In the genomic region with DNA sequence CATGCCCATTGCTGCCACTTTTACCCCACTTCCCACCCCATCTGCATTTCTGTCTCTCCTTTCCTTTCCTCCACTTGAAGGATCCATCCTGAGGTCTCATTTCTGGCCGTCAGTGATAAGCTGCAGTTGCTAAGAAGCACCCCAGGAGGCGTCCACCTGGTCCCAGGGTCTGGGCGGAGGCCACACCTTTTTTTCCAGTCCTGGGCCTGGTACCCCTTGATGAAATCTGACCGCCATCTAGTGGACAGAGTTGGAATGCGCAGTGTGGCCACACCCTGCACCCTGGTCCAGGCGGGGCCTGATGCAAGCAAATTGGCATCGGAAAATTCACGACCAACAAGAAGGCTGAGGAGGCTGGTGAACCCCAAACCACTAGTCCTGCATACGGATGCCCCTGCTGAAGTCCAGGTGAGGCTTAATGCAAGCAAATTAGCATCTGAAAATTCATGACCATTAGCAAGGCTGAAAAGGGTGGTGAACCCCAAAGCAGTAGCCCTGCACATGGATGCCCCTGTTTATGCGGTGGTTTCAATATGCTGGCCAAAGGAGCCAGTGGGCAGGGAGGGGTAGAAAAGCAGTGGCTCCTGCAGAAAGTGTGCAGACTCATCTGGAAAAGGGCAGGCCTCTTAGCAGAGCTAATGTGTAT, we compare ENCODE assay signal across 8 cellular contexts. TPM values are rescaled to one million over a fixed set of nuclear protein-coding genes. Genes with fewer than 3 reads are reported as not detected.
A peak's percentile ranks its signal among the peaks of the same experiment; 100 is the strongest.
DNase-seq lines count a peak whose midpoint lies in the region; ATAC-seq and TF ChIP-seq lines count a peak whose summit lies in the region.

No MANE protein-coding gene starts in this region.

- peak; percentile 5 to 75 (median 71) for TF ChIP-seq CTCF in Peyer's patch (IDR thresholded peaks at IDR 0.05)
- peak; percentile 92 for TF ChIP-seq CTCF in foreskin fibroblast (IDR thresholded peaks at IDR 0.05; ENCODE audit: low read depth, low read length)
- TF ChIP-seq CTCF in upper lobe of right lung (IDR thresholded peaks at IDR 0.05): peak; percentile 78

- H2BK120ac ChIP-seq in trophoblast cell (ENCODE audit: insufficient read depth, low read length, poor library complexity): no peak overlapping the region

- H3K14ac ChIP-seq in trophoblast cell (ENCODE audit: low read length): no peak overlapping the region

- H4K8ac ChIP-seq in trophoblast cell (ENCODE audit: low read depth, low read length): no peak overlapping the region

- H3K27ac ChIP-seq in Peyer's patch: no peak overlapping the region
- no peak overlapping the region for H3K27ac ChIP-seq in trophoblast cell (ENCODE audit: low read depth, low read length)
- H3K27ac ChIP-seq in upper lobe of right lung: no peak overlapping the region

- no peak overlapping the region for H3K4me3 Mint-ChIP-seq in activated T-helper 1 cell treated with anti-CD3 and anti-CD28 coated beads, Interleukin-12 subunit alpha, Interleukin-12 subunit beta, Interleukin-2, Interleukin-4 antibody, amounts not matched to agents 30 ng/mL and 10 ng/mL and 1 ng/mL, durations not matched to agents 14 hours and 24 hours and 36 hours

- no peak overlapping the region for H3K9ac ChIP-seq in trophoblast cell (ENCODE audit: low read length)

- H3K9me3 ChIP-seq in Peyer's patch: no peaks in the 10 kb centered on the region
- no peaks in the 10 kb centered on the region for H3K9me3 ChIP-seq in trophoblast cell (ENCODE audit: insufficient read depth, low read depth, low read length)
- H3K9me3 ChIP-seq in upper lobe of right lung: no peaks in the 10 kb centered on the region

- no CpG with 5 or more reads among the region's 10 CpGs for WGBS in trophoblast cell (ENCODE audit: extremely low coverage, insufficient coverage, insufficient read length)

- no peak overlapping the region for H3K4me2 ChIP-seq in trophoblast cell (ENCODE audit: low read length)

- H3K36me3 ChIP-seq in Peyer's patch (no peaks in the 10 kb centered on the region), trophoblast cell (ENCODE audit: control insufficient read depth in 1 of 2, insufficient read depth in 2 of 2, low read length in 2 of 2) (no peaks in the 10 kb centered on the region), upper lobe of right lung (no peaks in the 10 kb centered on the region)

- no peaks in the 10 kb centered on the region for H3K4me1 Mint-ChIP-seq in activated T-helper 1 cell treated with anti-CD3 and anti-CD28 coated beads, Interleukin-12 subunit alpha, Interleukin-12 subunit beta, Interleukin-2, Interleukin-4 antibody, amounts not matched to agents 30 ng/mL and 10 ng/mL and 1 ng/mL, durations not matched to agents 14 hours and 24 hours and 36 hours (ENCODE audit: low read depth)

- intact Hi-C loops in activated T-helper 1 cell treated with anti-CD3 and anti-CD28 coated beads, Interleukin-12 subunit alpha, Interleukin-12 subunit beta, Interleukin-2, Interleukin-4 antibody, amounts not matched to agents 30 ng/mL and 10 ng/mL and 1 ng/mL, durations not matched to agents 14 hours and 24 hours and 36 hours (cut with micrococcal nuclease): loop anchor here (1.0 to 10.0 kb wide), 4 partner anchors 43 to 1525 kb away; partner anchors contain the start of gene GPAM
- intact Hi-C loops in upper lobe of right lung (cut with DNase I): no loop called here

- ATAC-seq in GM21576 (IDR thresholded peaks at IDR 0.05; ENCODE audit: unreplicated experiment) (peak; percentile 98), upper lobe of right lung (peak; percentile 81)

- DNase-seq in ELF-1 (ENCODE audit: low read depth, low spot score) (peak; percentile 91), HUDEP-2 (lab: John Stamatoyannopoulos, UW; ENCODE audit: unreplicated experiment in 76 of 76) (peak in 72 of 76 experiments; percentile 2 to 80 (median 51)), Peyer's patch (peak; percentile 46 to 86 (median 78)), foreskin fibroblast (peak; percentile 46 to 86), trophoblast cell (peak; percentile 62 to 89), upper lobe of right lung (peak; percentile 74)
- DNase-seq in activated T-helper 1 cell treated with anti-CD3 and anti-CD28 coated beads, Interleukin-12 subunit alpha, Interleukin-12 subunit beta, Interleukin-2, Interleukin-4 antibody, amounts not matched to agents 30 ng/mL and 10 ng/mL and 1 ng/mL, durations not matched to agents 14 hours and 24 hours and 36 hours (ENCODE audit: low spot score): peak; percentile 55

- no peak overlapping the region for H3K23ac ChIP-seq in trophoblast cell (ENCODE audit: low read length)

- no peak overlapping the region for H4K12ac ChIP-seq in trophoblast cell (ENCODE audit: low read depth, low read length)

- H3K4me3 ChIP-seq in Peyer's patch: no peak overlapping the region
- no peak overlapping the region for H3K4me3 ChIP-seq in foreskin fibroblast (ENCODE audit: low read depth in 1 of 2, low read length in 2 of 2)
- H3K4me3 ChIP-seq in trophoblast cell (ENCODE audit: low read depth, low read length): no peak overlapping the region
- no peak overlapping the region for H3K4me3 ChIP-seq in upper lobe of right lung

- H3K27me3 ChIP-seq in Peyer's patch (no peaks in the 10 kb centered on the region), trophoblast cell (ENCODE audit: insufficient read depth, low read length) (no peaks in the 10 kb centered on the region), upper lobe of right lung (no peaks in the 10 kb centered on the region)

- H2AK5ac ChIP-seq in trophoblast cell (ENCODE audit: low read length): no peak overlapping the region

- no peaks in the 10 kb centered on the region for H3K9me3 Mint-ChIP-seq in activated T-helper 1 cell treated with anti-CD3 and anti-CD28 coated beads, Interleukin-12 subunit alpha, Interleukin-12 subunit beta, Interleukin-2, Interleukin-4 antibody, amounts not matched to agents 30 ng/mL and 10 ng/mL and 1 ng/mL, durations not matched to agents 14 hours and 24 hours and 36 hours

- H3K36me3 Mint-ChIP-seq in activated T-helper 1 cell treated with anti-CD3 and anti-CD28 coated beads, Interleukin-12 subunit alpha, Interleukin-12 subunit beta, Interleukin-2, Interleukin-4 antibody, amounts not matched to agents 30 ng/mL and 10 ng/mL and 1 ng/mL, durations not matched to agents 14 hours and 24 hours and 36 hours (ENCODE audit: low read depth): no peaks in the 10 kb centered on the region

- TF ChIP-seq POLR2A in Peyer's patch (IDR thresholded peaks at IDR 0.05): no peak

- no peak overlapping the region for H3K18ac ChIP-seq in trophoblast cell (ENCODE audit: low read length)

- no peak overlapping the region for H3K4ac ChIP-seq in trophoblast cell (ENCODE audit: low read depth, low read length)

- no peak overlapping the region for H2BK12ac ChIP-seq in trophoblast cell (ENCODE audit: low read length)

- H3K4me1 ChIP-seq in Peyer's patch: no peaks in the 10 kb centered on the region
- H3K4me1 ChIP-seq in trophoblast cell (ENCODE audit: control insufficient read depth in 1 of 2, insufficient read depth in 2 of 2, low read length in 2 of 2): no peaks in the 10 kb centered on the region
- no peaks in the 10 kb centered on the region for H3K4me1 ChIP-seq in upper lobe of right lung

- no peak overlapping the region for H3K27ac Mint-ChIP-seq in activated T-helper 1 cell treated with anti-CD3 and anti-CD28 coated beads, Interleukin-12 subunit alpha, Interleukin-12 subunit beta, Interleukin-2, Interleukin-4 antibody, amounts not matched to agents 30 ng/mL and 10 ng/mL and 1 ng/mL, durations not matched to agents 14 hours and 24 hours and 36 hours

- H3K79me1 ChIP-seq in trophoblast cell (ENCODE audit: low read length): no peaks in the 10 kb centered on the region

- H4K91ac ChIP-seq in trophoblast cell (ENCODE audit: low read depth, low read length): no peak overlapping the region

- no peak overlapping the region for H2BK5ac ChIP-seq in trophoblast cell (ENCODE audit: low read depth, low read length, poor library complexity)

- no peak overlapping the region for H2AFZ ChIP-seq in trophoblast cell (ENCODE audit: insufficient read depth, low read length, poor library complexity)

- peaks cover 8% of the 10 kb centered on the region for H3K27me3 Mint-ChIP-seq in activated T-helper 1 cell treated with anti-CD3 and anti-CD28 coated beads, Interleukin-12 subunit alpha, Interleukin-12 subunit beta, Interleukin-2, Interleukin-4 antibody, amounts not matched to agents 30 ng/mL and 10 ng/mL and 1 ng/mL, durations not matched to agents 14 hours and 24 hours and 36 hours (ENCODE audit: insufficient read depth)

- no peaks in the 10 kb centered on the region for H3K79me2 ChIP-seq in trophoblast cell (ENCODE audit: control insufficient read depth, insufficient read depth, low read length, poor library complexity)

RNA-seq across cellular contexts. Expression of gene GPAM, which starts 43.3 kb away (rescaled TPM):
- total RNA-seq in Peyer's patch: 10 to 100 TPM in 1 of 4 donors, 1 to 10 TPM in 3; 3.3 to 13.7 (median 6.4) TPM
- total RNA-seq in activated T-helper 1 cell treated with anti-CD3 and anti-CD28 coated beads, Interleukin-12 subunit alpha, Interleukin-12 subunit beta, Interleukin-2, Interleukin-4 antibody, amounts not matched to agents 30 ng/mL and 10 ng/mL and 1 ng/mL, durations not matched to agents 14 hours and 24 hours and 36 hours: 10.2 and 10.5 TPM in 2 replicates
- 3.9 and 4.1 TPM in 2 replicates for polyA plus RNA-seq in trophoblast cell (2013)
- total RNA-seq in upper lobe of right lung: 34.0 TPM
